In the genomic region with DNA sequence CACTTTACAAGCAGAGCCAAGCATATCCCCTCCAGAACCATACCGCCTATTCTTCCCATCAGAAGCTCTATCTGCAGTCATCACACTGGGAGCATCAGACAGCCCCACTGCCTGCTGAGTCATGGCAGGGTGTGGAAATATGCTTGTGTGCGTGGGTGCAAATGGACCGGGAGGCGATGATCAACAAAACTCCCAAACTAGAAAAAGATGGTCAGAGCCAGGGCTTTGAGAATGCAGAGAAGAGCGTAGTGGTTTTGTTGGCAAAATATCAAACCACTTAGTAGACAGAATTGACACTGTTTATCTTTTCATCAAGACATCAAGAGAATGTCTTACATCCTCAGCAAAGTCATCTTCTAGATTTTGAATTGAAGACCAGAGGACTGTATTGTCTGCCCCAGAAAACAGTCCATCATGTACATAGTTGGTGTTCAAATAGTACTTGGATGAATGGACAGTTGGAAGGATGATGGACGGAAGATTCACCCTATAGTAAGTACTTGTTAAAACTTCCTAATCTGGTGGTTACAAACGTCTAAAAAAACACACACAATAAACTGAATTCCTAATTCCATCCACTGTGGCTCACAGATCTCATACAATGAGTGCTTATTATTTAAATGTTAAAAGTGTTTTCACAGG, we compare ENCODE assay signal across 9 cellular contexts. TPM values are rescaled to one million over a fixed set of nuclear protein-coding genes. Genes with fewer than 3 reads are reported as not detected.
A peak's percentile ranks its signal among the peaks of the same experiment; 100 is the strongest.
DNase-seq lines count a peak whose midpoint lies in the region; ATAC-seq and TF ChIP-seq lines count a peak whose summit lies in the region.
"Had no signal": no experiment of that assay in that cellular context is flagged by ENCODE, and none has a peak within 500 bp of the region (broad histone marks: within the 10 kb centered on the region; RNA-seq: fewer than 3 reads in every experiment).

No MANE protein-coding gene starts in this region.

- H3K27ac ChIP-seq in breast epithelium: peak overlapping the region in 1 of 2 donors; percentile 54
- H3K27ac ChIP-seq in left lung: peak overlapping the region; percentile 37 to 57
- peak overlapping the region; percentile 74 to 84 (median 78) for H3K27ac ChIP-seq in upper lobe of left lung
- H3K27ac ChIP-seq: parathyroid adenoma had no signal

- H3K4me3 Mint-ChIP-seq in MCF 10A (ENCODE audit: unreplicated experiment): no peak overlapping the region
- H3K4me3 Mint-ChIP-seq in activated T-helper 1 cell treated with anti-CD3 and anti-CD28 coated beads, Interleukin-12 subunit alpha, Interleukin-12 subunit beta, Interleukin-2, Interleukin-4 antibody, amounts not matched to agents 30 ng/mL and 10 ng/mL and 1 ng/mL, durations not matched to agents 14 hours and 24 hours and 36 hours: no peak overlapping the region

- peaks cover 11% of the 10 kb centered on the region for H3K27me3 Mint-ChIP-seq in MCF 10A (ENCODE audit: insufficient read depth, unreplicated experiment)
- peaks cover 20% of the 10 kb centered on the region for H3K27me3 Mint-ChIP-seq in activated T-helper 1 cell treated with anti-CD3 and anti-CD28 coated beads, Interleukin-12 subunit alpha, Interleukin-12 subunit beta, Interleukin-2, Interleukin-4 antibody, amounts not matched to agents 30 ng/mL and 10 ng/mL and 1 ng/mL, durations not matched to agents 14 hours and 24 hours and 36 hours (ENCODE audit: insufficient read depth)

- H3K4me3 ChIP-seq in breast epithelium (no peak overlapping the region), left lung (no peak overlapping the region), upper lobe of left lung (no peak overlapping the region)

- no peaks in the 10 kb centered on the region for H3K9me3 ChIP-seq in breast epithelium
- no peaks in the 10 kb centered on the region for H3K9me3 ChIP-seq in left lung
- H3K9me3 ChIP-seq in upper lobe of left lung: no peaks in the 10 kb centered on the region

- H3K36me3 Mint-ChIP-seq in MCF 10A (ENCODE audit: insufficient read depth, unreplicated experiment): no peaks in the 10 kb centered on the region
- H3K36me3 Mint-ChIP-seq in activated T-helper 1 cell treated with anti-CD3 and anti-CD28 coated beads, Interleukin-12 subunit alpha, Interleukin-12 subunit beta, Interleukin-2, Interleukin-4 antibody, amounts not matched to agents 30 ng/mL and 10 ng/mL and 1 ng/mL, durations not matched to agents 14 hours and 24 hours and 36 hours (ENCODE audit: low read depth): no peaks in the 10 kb centered on the region

- peak in 1 of 4 donors; percentile 5 for TF ChIP-seq EP300 in upper lobe of left lung (IDR thresholded peaks at IDR 0.05)

- peak; percentile 79 for DNase-seq in MCF 10A (ENCODE audit: unreplicated experiment)
- no peak for DNase-seq in breast epithelium (ENCODE audit: low spot score in 2 of 2)
- no peak for DNase-seq in activated T-helper 1 cell treated with anti-CD3 and anti-CD28 coated beads, Interleukin-12 subunit alpha, Interleukin-12 subunit beta, Interleukin-2, Interleukin-4 antibody, amounts not matched to agents 30 ng/mL and 10 ng/mL and 1 ng/mL, durations not matched to agents 14 hours and 24 hours and 36 hours (ENCODE audit: low spot score)
- no peak for DNase-seq in left lung
- peak in 1 of 2 donors; percentile 65 for DNase-seq in upper lobe of left lung
- no peak for DNase-seq in GM20000 (ENCODE audit: low spot score)

- CTCF ChIA-PET in MCF 10A (lab: Yijun Ruan, JAX): interaction anchor here (0.6 to 5.8 kb wide), 9 partner anchors 13 to 215 kb away, joined by 3 to 29 read pairs (median 3); a partner anchor contains a TSS

- WGBS in upper lobe of left lung, 2 donors: 43 to 45% methylated on average over 7 of the region's 7 CpGs

- H3K9me3 Mint-ChIP-seq in MCF 10A (ENCODE audit: unreplicated experiment): no peaks in the 10 kb centered on the region
- no peaks in the 10 kb centered on the region for H3K9me3 Mint-ChIP-seq in activated T-helper 1 cell treated with anti-CD3 and anti-CD28 coated beads, Interleukin-12 subunit alpha, Interleukin-12 subunit beta, Interleukin-2, Interleukin-4 antibody, amounts not matched to agents 30 ng/mL and 10 ng/mL and 1 ng/mL, durations not matched to agents 14 hours and 24 hours and 36 hours

- POLR2A ChIA-PET in MCF 10A (lab: Yijun Ruan, JAX): interaction anchor here (1.0 to 1.5 kb wide), 4 partner anchors 14 to 210 kb away, joined by 3 to 6 read pairs (median 5); no protein-coding TSS in a partner anchor

- no peak for TF ChIP-seq POLR2A in breast epithelium (IDR thresholded peaks at IDR 0.05)
- TF ChIP-seq POLR2A in upper lobe of left lung (IDR thresholded peaks at IDR 0.05): no peak

- H3K4me1 ChIP-seq in breast epithelium (no peaks in the 10 kb centered on the region), left lung (peaks cover 2 to 36% of the 10 kb centered on the region in 2 donors), upper lobe of left lung (peaks cover 21 to 65% (median 44%) of the 10 kb centered on the region in 4 donors)

- no TSS peak for BruUV-seq in MCF 10A (replicated peaks; lab: Mats Ljungman, UMichigan)

- no peaks in the 10 kb centered on the region for H3K36me3 ChIP-seq in breast epithelium
- no peaks in the 10 kb centered on the region for H3K36me3 ChIP-seq in left lung
- peaks cover 0 to 41% (median 0%) of the 10 kb centered on the region in 4 donors for H3K36me3 ChIP-seq in upper lobe of left lung

- ATAC-seq in left lung (peak; percentile 61), upper lobe of left lung (ENCODE audit: low FRiP score in 2 of 2) (peak in 1 of 2 donors; percentile 87), GM21576 (IDR thresholded peaks at IDR 0.05; ENCODE audit: unreplicated experiment) (no peak), HG03457 (IDR thresholded peaks at IDR 0.05; ENCODE audit: unreplicated experiment) (no peak)

- H3K4me1 Mint-ChIP-seq in MCF 10A (ENCODE audit: insufficient read depth, unreplicated experiment): peaks cover 11% of the 10 kb centered on the region
- peaks cover 28% of the 10 kb centered on the region for H3K4me1 Mint-ChIP-seq in activated T-helper 1 cell treated with anti-CD3 and anti-CD28 coated beads, Interleukin-12 subunit alpha, Interleukin-12 subunit beta, Interleukin-2, Interleukin-4 antibody, amounts not matched to agents 30 ng/mL and 10 ng/mL and 1 ng/mL, durations not matched to agents 14 hours and 24 hours and 36 hours (ENCODE audit: low read depth)

- H3K27ac Mint-ChIP-seq in MCF 10A (ENCODE audit: low read depth, unreplicated experiment): no peak overlapping the region
- peak overlapping the region; percentile 83 for H3K27ac Mint-ChIP-seq in activated T-helper 1 cell treated with anti-CD3 and anti-CD28 coated beads, Interleukin-12 subunit alpha, Interleukin-12 subunit beta, Interleukin-2, Interleukin-4 antibody, amounts not matched to agents 30 ng/mL and 10 ng/mL and 1 ng/mL, durations not matched to agents 14 hours and 24 hours and 36 hours

- intact Hi-C loops in MCF 10A (cut with micrococcal nuclease) (loop anchor here (5.0 to 10.0 kb wide), 2 partner anchors 113 to 395 kb away; no protein-coding TSS in a partner anchor), breast epithelium (cut with DNase I; ENCODE audit: low total_unique reads) (loop anchor here (10.0 kb wide), 1 partner anchor 215 kb away; no protein-coding TSS in a partner anchor), left lung (cut with DNase I) (loop anchor here (5.0 to 10.0 kb wide), 2 partner anchors 115 to 218 kb away; no protein-coding TSS in a partner anchor)
- intact Hi-C loops in activated T-helper 1 cell treated with anti-CD3 and anti-CD28 coated beads, Interleukin-12 subunit alpha, Interleukin-12 subunit beta, Interleukin-2, Interleukin-4 antibody, amounts not matched to agents 30 ng/mL and 10 ng/mL and 1 ng/mL, durations not matched to agents 14 hours and 24 hours and 36 hours (cut with micrococcal nuclease): loop anchor here (1.0 to 2.0 kb wide), 2 partner anchors 71 to 98 kb away; no protein-coding TSS in a partner anchor

- TF ChIP-seq CTCF in MCF 10A (IDR thresholded peaks at IDR 0.05; ENCODE audit: unreplicated experiment): no peak
- no peak for TF ChIP-seq CTCF in breast epithelium (IDR thresholded peaks at IDR 0.05)
- TF ChIP-seq CTCF in left lung (IDR thresholded peaks at IDR 0.05): no peak
- no peak for TF ChIP-seq CTCF in upper lobe of left lung (IDR thresholded peaks at IDR 0.05)
- TF ChIP-seq CTCF in GM20000 (IDR thresholded peaks at IDR 0.05; ENCODE audit: extremely low read depth, missing control alignments): no peak

- H3K27me3 ChIP-seq in breast epithelium: no peaks in the 10 kb centered on the region
- peaks cover 0 to 8% of the 10 kb centered on the region in 2 donors for H3K27me3 ChIP-seq in left lung
- H3K27me3 ChIP-seq in upper lobe of left lung: no peaks in the 10 kb centered on the region

RNA-seq across cellular contexts. Expression of a gene that starts 54.9 kb away (rescaled TPM):
- total RNA-seq in MCF 10A (2022) (not detected in 2 replicates), breast epithelium (100 to 1,000 TPM in 2 of 3 donors, 10 to 100 TPM in 1; 60.3 to 267 (median 117) TPM), left lung (100 to 1,000 TPM; 254 to 401 TPM), upper lobe of left lung (100 to 1,000 TPM; 292 to 543 (median 360) TPM)
- not detected in 2 replicates for total RNA-seq in activated T-helper 1 cell treated with anti-CD3 and anti-CD28 coated beads, Interleukin-12 subunit alpha, Interleukin-12 subunit beta, Interleukin-2, Interleukin-4 antibody, amounts not matched to agents 30 ng/mL and 10 ng/mL and 1 ng/mL, durations not matched to agents 14 hours and 24 hours and 36 hours

Comparison
In these comparisons a context has a peak if more than half of its experiments do, and no peak if none do; other contexts are left out.
1. RNA of a gene that starts 54.9 kb away (total RNA-seq): 254 to 401 TPM in left lung, 292 to 543 TPM in upper lobe of left lung and 60.3 to 267 TPM in breast epithelium; not detected in MCF 10A and not detected in activated T-helper 1 cell treated with anti-CD3 and anti-CD28 coated beads, Interleukin-12 subunit alpha, Interleukin-12 subunit beta, Interleukin-2, Interleukin-4 antibody, amounts not matched to agents 30 ng/mL and 10 ng/mL and 1 ng/mL, durations not matched to agents 14 hours and 24 hours and 36 hours; every median in the first group is over 10 times any median in the second.